In the genomic region with DNA sequence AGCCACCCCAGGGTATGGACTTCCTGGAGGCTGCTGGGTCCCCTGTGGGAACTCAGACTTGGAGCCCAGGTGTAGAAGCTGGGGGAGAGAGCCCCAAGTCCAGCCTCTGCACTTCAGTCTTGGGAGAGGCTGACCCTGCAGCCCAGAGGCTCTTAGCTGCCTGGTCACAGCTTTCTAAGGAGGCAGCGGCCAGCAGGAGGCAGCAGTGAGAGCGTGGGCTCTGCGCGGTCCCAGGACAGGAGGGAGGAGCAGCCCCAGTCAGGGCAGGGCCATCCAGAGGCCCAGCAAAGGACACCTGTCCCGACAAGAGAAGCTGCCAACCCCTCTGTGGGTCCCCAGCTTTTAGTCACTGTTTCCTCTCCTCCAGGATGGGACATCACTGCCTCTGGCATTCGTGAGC, we compare ENCODE assay signal across 8 cellular contexts. TPM values are rescaled to one million over a fixed set of nuclear protein-coding genes. Genes with fewer than 3 reads are reported as not detected.
DNase-seq lines count a peak whose midpoint lies in the region; ATAC-seq and FAIRE-seq lines count a peak whose summit lies in the region.

No MANE protein-coding gene starts in this region.

- FAIRE-seq in HTR-8/SVneo (lab: Jason Lieb, UNC) (no peak), urothelium cell line (lab: Jason Lieb, UNC) (no peak), frontal cortex (lab: Jason Lieb, UNC) (no peak)

- peak; percentile 15 for ATAC-seq in stimulated activated naive CD8-positive, alpha-beta T cell treated with anti-CD3 and anti-CD28 coated beads, Interleukin-15, Interleukin-2, amounts not matched to agents 100 U/mL and 50 U/mL, for 24 hours
- no peak for ATAC-seq in HG03097 (IDR thresholded peaks at IDR 0.05; ENCODE audit: low FRiP score, unreplicated experiment)

- peak; percentile 23 for DNase-seq in AG08395 (ENCODE audit: low spot score)
- DNase-seq in HTR-8/SVneo (ENCODE audit: insufficient read length, low spot score): peak; percentile 33
- DNase-seq in activated T-cell treated with anti-CD3 and anti-CD28 coated beads, Interleukin-2, amount 50 U/mL, for 1 hour: peak; percentile 48
- DNase-seq in iris pigment epithelial cell (ENCODE audit: low read depth): peak; percentile 35
- DNase-seq in stimulated activated naive CD8-positive, alpha-beta T cell treated with anti-CD3 and anti-CD28 coated beads, Interleukin-15, Interleukin-2, amounts not matched to agents 100 U/mL and 50 U/mL, for 24 hours: peak; percentile 55
- no peak for DNase-seq in urothelium cell line (ENCODE audit: low spot score)
- no peak for DNase-seq in frontal cortex (ENCODE audit: low spot score in 2 of 2)

RNA-seq across cellular contexts. Expression of a gene that starts 9.4 kb away (rescaled TPM):
- under 0.01 TPM for total RNA-seq in frontal cortex

RNA-seq across cellular contexts. Expression of a gene that starts 28.7 kb away (rescaled TPM):
- total RNA-seq in frontal cortex: 4.9 TPM

RNA-seq across cellular contexts. Expression of a gene that starts 36.6 kb away (rescaled TPM):
- not detected for total RNA-seq in frontal cortex

RNA-seq across cellular contexts. Expression of a gene that starts 37.4 kb away (rescaled TPM):
- 0.41 TPM for total RNA-seq in frontal cortex

Comparison
In these comparisons a context has a peak if more than half of its experiments do, and no peak if none do; other contexts are left out.
1. DNase-seq: peak in AG08395 (single experiment), HTR-8/SVneo (single experiment), activated T-cell treated with anti-CD3 and anti-CD28 coated beads, Interleukin-2, amount 50 U/mL, for 1 hour (single experiment), iris pigment epithelial cell (single experiment) and stimulated activated naive CD8-positive, alpha-beta T cell treated with anti-CD3 and anti-CD28 coated beads, Interleukin-15, Interleukin-2, amounts not matched to agents 100 U/mL and 50 U/mL, for 24 hours (single experiment); none in urothelium cell line (single experiment) and frontal cortex (0 of 2).